ENCODE assay signal across 9 cellular contexts in genomic region chr1:190373705-190374336, GRCh38.
DNase-seq lines count a peak whose midpoint lies in the region; TF ChIP-seq lines count a peak whose summit lies in the region.
"Had no signal": no experiment of that assay in that cellular context is flagged by ENCODE, and none has a peak within 500 bp of the region (broad histone marks: within the 10 kb centered on the region; RNA-seq: fewer than 3 reads in every experiment).

No MANE protein-coding gene starts in this region.

- H3K27me3 ChIP-seq in breast epithelium (no peaks in the 10 kb centered on the region), HL-60 (ENCODE audit: insufficient read depth, poor library complexity, severe bottlenecking) (no peaks in the 10 kb centered on the region), adipocyte (replicated peaks; ENCODE audit: control insufficient read depth, insufficient read depth, low read length) (no peaks in the 10 kb centered on the region)
- H3K27me3 ChIP-seq: right lobe of liver had no signal

- POLR2A ChIA-PET in MCF 10A (lab: Yijun Ruan, JAX) = interaction anchor here (0.6 kb wide), 1 partner anchor 852 kb away, joined by 3 read pairs; no protein-coding TSS in a partner anchor

- H3K27me3 Mint-ChIP-seq in MCF 10A (ENCODE audit: insufficient read depth, unreplicated experiment) (no peaks in the 10 kb centered on the region), nephron progenitor cell (ENCODE audit: low read depth, poor library complexity) (no peaks in the 10 kb centered on the region)

- no peak for TF ChIP-seq POLR2A in breast epithelium (IDR thresholded peaks at IDR 0.05)

- H3K4me1 Mint-ChIP-seq in MCF 10A (ENCODE audit: insufficient read depth, unreplicated experiment) (no peaks in the 10 kb centered on the region), nephron progenitor cell (no peaks in the 10 kb centered on the region)

- no peak overlapping the region for H3K4me3 Mint-ChIP-seq in MCF 10A (ENCODE audit: unreplicated experiment)
- no peak overlapping the region for H3K4me3 Mint-ChIP-seq in nephron progenitor cell

- H3K9me3 ChIP-seq in breast epithelium (no peaks in the 10 kb centered on the region), adipocyte (ENCODE audit: control insufficient read depth, low read length) (no peaks in the 10 kb centered on the region)
- H3K9me3 ChIP-seq: right lobe of liver had no signal

- TF ChIP-seq CTCF in MCF 10A (IDR thresholded peaks at IDR 0.05; ENCODE audit: unreplicated experiment) (peak; percentile 66), breast epithelium (IDR thresholded peaks at IDR 0.05) (no peak), HL-60 (IDR thresholded peaks at IDR 0.05; ENCODE audit: insufficient read depth, low read length) (peak; percentile 36), nephron progenitor cell (IDR thresholded peaks at IDR 0.05) (peak; percentile 57)

- H3K9me3 Mint-ChIP-seq in MCF 10A (ENCODE audit: unreplicated experiment) = peaks cover under 1% of the 10 kb centered on the region
- H3K9me3 Mint-ChIP-seq in nephron progenitor cell = no peaks in the 10 kb centered on the region

- H3K9ac ChIP-seq in adipocyte (ENCODE audit: low read length) = no peak overlapping the region

- peak; percentile 67 for DNase-seq in MCF 10A (ENCODE audit: unreplicated experiment)
- DNase-seq in breast epithelium (ENCODE audit: low spot score in 2 of 2) = no peak
- DNase-seq in HL-60 (ENCODE audit: low read depth in 1 of 2, low spot score in 1 of 2) = peak in 1 of 2 experiments; percentile 5
- DNase-seq in adipocyte (ENCODE audit: low read depth) = peak; percentile 10
- no peak for DNase-seq in nephron progenitor cell
- DNase-seq in dedifferentiated amniotic fluid mesenchymal stem cell (ENCODE audit: extremely low spot score) = no peak
- DNase-seq in cardiac septum (ENCODE audit: low spot score) = no peak
- DNase-seq in posterior vena cava (ENCODE audit: low spot score) = no peak
- DNase-seq: right lobe of liver had no signal

- H3K36me3 Mint-ChIP-seq in MCF 10A (ENCODE audit: insufficient read depth, unreplicated experiment) (peaks cover 3% of the 10 kb centered on the region), nephron progenitor cell (ENCODE audit: low read depth) (no peaks in the 10 kb centered on the region)

- intact Hi-C loops in MCF 10A (cut with micrococcal nuclease) = loop anchor here (1.0 kb wide), 1 partner anchor 754 kb away; no protein-coding TSS in a partner anchor
- intact Hi-C loops in breast epithelium (cut with DNase I; ENCODE audit: low total_unique reads) = loop anchor here (5.0 kb wide), 1 partner anchor 78 kb away; no protein-coding TSS in a partner anchor
- intact Hi-C loops in cardiac septum (cut with DNase I) = no loop called here
- intact Hi-C loops in posterior vena cava (cut with DNase I) = no loop called here

- BruUV-seq in MCF 10A (replicated peaks; lab: Mats Ljungman, UMichigan) = no TSS peak

- H3K27ac Mint-ChIP-seq in MCF 10A (ENCODE audit: low read depth, unreplicated experiment) (peak overlapping the region; percentile 33), nephron progenitor cell (no peak overlapping the region)

- H3K4me3 ChIP-seq in breast epithelium (no peak overlapping the region), HL-60 (replicated peaks; ENCODE audit: insufficient read depth, low read length) (no peak overlapping the region), adipocyte (ENCODE audit: low read length) (no peak overlapping the region)
- H3K4me3 ChIP-seq: right lobe of liver had no signal

- CTCF ChIA-PET in MCF 10A (lab: Yijun Ruan, JAX) = interaction anchor here (0.6 to 1.9 kb wide), 4 partner anchors 9 to 637 kb away, joined by 3 to 5 read pairs (median 4); no protein-coding TSS in a partner anchor

- no peaks in the 10 kb centered on the region for H3K4me1 ChIP-seq in breast epithelium
- no peaks in the 10 kb centered on the region for H3K4me1 ChIP-seq in adipocyte (ENCODE audit: control insufficient read depth, insufficient read depth, low read length)
- H3K4me1 ChIP-seq: right lobe of liver had no signal

- H3K27ac ChIP-seq in breast epithelium (no peak overlapping the region), HL-60 (replicated peaks) (no peak overlapping the region)
- H3K27ac ChIP-seq: right lobe of liver had no signal

- no peaks in the 10 kb centered on the region for H3K36me3 ChIP-seq in breast epithelium
- no peaks in the 10 kb centered on the region for H3K36me3 ChIP-seq in adipocyte (ENCODE audit: control insufficient read depth, insufficient read depth, low read length, severe bottlenecking)
- H3K36me3 ChIP-seq: right lobe of liver had no signal

Comparison
In these comparisons a context has a peak if more than half of its experiments do, and no peak if none do; other contexts are left out.
1. DNase-seq: peak in MCF 10A (single experiment) and adipocyte (single experiment); none in breast epithelium (0 of 2), nephron progenitor cell (single experiment), dedifferentiated amniotic fluid mesenchymal stem cell (single experiment), cardiac septum (single experiment) and posterior vena cava (single experiment).
2. CTCF ChIP-seq: peak in MCF 10A (single experiment), HL-60 (single experiment) and nephron progenitor cell (single experiment); none in breast epithelium (0 of 3).
3. intact Hi-C loops: an anchor here in MCF 10A (1.0 kb wide) and breast epithelium (5.0 kb wide); none called in cardiac septum and posterior vena cava.